12 cellular contexts compared by ENCODE assay signal in genomic region chr20:64212750-64213149, GRCh38. TPM values are rescaled to one million over a fixed set of nuclear protein-coding genes. Genes with fewer than 3 reads are reported as not detected.
DNase-seq lines count a peak whose midpoint lies in the region; ATAC-seq and TF ChIP-seq lines count a peak whose summit lies in the region.
"Had no signal": no experiment of that assay in that cellular context is flagged by ENCODE, and none has a peak within 500 bp of the region (broad histone marks: within the 10 kb centered on the region; RNA-seq: fewer than 3 reads in every experiment).

No MANE protein-coding gene starts in this region.

- no peak for TF ChIP-seq POLR2A in IMR-90 (IDR thresholded peaks at IDR 0.05; ENCODE audit: low read depth, low read length)

- H3K4ac ChIP-seq in IMR-90 (ENCODE audit: low read depth, low read length), result no peak overlapping the region

- no peak overlapping the region for H3K56ac ChIP-seq in IMR-90 (ENCODE audit: extremely low read depth, insufficient read depth, low read length)

- intact Hi-C loops in IMR-90 (cut with micrococcal nuclease), result no loop called here
- intact Hi-C loops in left lung (cut with DNase I), result no loop called here

- H4K5ac ChIP-seq in IMR-90 (ENCODE audit: low read depth, low read length), result no peak overlapping the region

- H3K14ac ChIP-seq in IMR-90 (replicated peaks; ENCODE audit: low read depth, low read length), result no peak overlapping the region

- TF ChIP-seq CTCF in IMR-90 (conservative IDR thresholded peaks at IDR 0.05; ENCODE audit: low read depth, low read length) (no peak), left lung (IDR thresholded peaks at IDR 0.05) (no peak)

- H3K18ac ChIP-seq in IMR-90 (ENCODE audit: low read depth, low read length), result peak overlapping the region; percentile 6; the same call in 1 of the 2 replicates

- no peaks in the 10 kb centered on the region for H3K79me1 ChIP-seq in IMR-90 (ENCODE audit: low read depth in 1 of 2, low read length in 2 of 2)

- no peak overlapping the region for H2BK120ac ChIP-seq in IMR-90 (ENCODE audit: low read depth, low read length)

- no peak overlapping the region for H2AK5ac ChIP-seq in IMR-90 (ENCODE audit: low read depth, low read length)

- no peak for TF ChIP-seq RAD21 in IMR-90 (IDR thresholded peaks at IDR 0.05; ENCODE audit: low read length)

- in situ Hi-C loops in IMR-90 (cut with MboI; ENCODE audit: low sequenced_read_pairs), result no loop called here

- peaks cover 9% of the 10 kb centered on the region; the same call in 1 of the 2 replicates for H3K4me1 ChIP-seq in IMR-90 (ENCODE audit: control insufficient read depth, insufficient read depth, low read length)
- H3K4me1 ChIP-seq in left lung, result peaks cover 3% of the 10 kb centered on the region in 2 donors
- H3K4me1 ChIP-seq in stomach smooth muscle (ENCODE audit: control insufficient read depth, insufficient read depth, low read length), result peaks cover 40% of the 10 kb centered on the region
- H3K4me1 ChIP-seq: Caco-2 had no signal

- peak; percentile 85 for ATAC-seq in IMR-90 (ENCODE audit: low read depth)
- peak; percentile 56 for ATAC-seq in left lung

- DNase-seq in IMR-90, result peak; percentile 63
- DNase-seq in cerebellum (ENCODE audit: low spot score), result peak; percentile 86
- no peak for DNase-seq in left lung
- DNase-seq in DMS153 treated with DMSO at 0.1 percent for 48 hours (lab: John Stamatoyannopoulos, UW; ENCODE audit: unreplicated experiment), result no peak
- DNase-seq in DMS53 (lab: John Stamatoyannopoulos, UW), result no peak
- no peak for DNase-seq in NCI-H510A (lab: John Stamatoyannopoulos, UW)
- DNase-seq in DMS53 treated with DMSO at 0.1 percent for 48 hours (lab: John Stamatoyannopoulos, UW; ENCODE audit: unreplicated experiment), result no peak
- DNase-seq: activated CD4-positive, alpha-beta T cell treated with anti-CD3 and anti-CD28 coated beads, Interleukin-2, amount 50 U/mL, for 1 hour; Caco-2 had no signal

- H2AFZ ChIP-seq in IMR-90 (replicated peaks; ENCODE audit: low read length, poor library complexity), result no peak overlapping the region
- H2AFZ ChIP-seq: parathyroid adenoma had no signal

- no peak overlapping the region for H4K8ac ChIP-seq in IMR-90 (ENCODE audit: low read depth in 2 of 2, low read length in 2 of 2)

- H3K27me3 ChIP-seq in IMR-90 (ENCODE audit: control insufficient read depth, insufficient read depth, low read length), result peaks cover 40% of the 10 kb centered on the region
- no peaks in the 10 kb centered on the region for H3K27me3 ChIP-seq in left lung
- no peaks in the 10 kb centered on the region for H3K27me3 ChIP-seq in stomach smooth muscle (ENCODE audit: control insufficient read depth in 1 of 2, insufficient read depth in 2 of 2, low read length in 2 of 2)

- H3K9me3 ChIP-seq in IMR-90 (ENCODE audit: control insufficient read depth, insufficient read depth, low read length), result no peaks in the 10 kb centered on the region
- no peaks in the 10 kb centered on the region for H3K9me3 ChIP-seq in left lung
- no peaks in the 10 kb centered on the region for H3K9me3 ChIP-seq in stomach smooth muscle (ENCODE audit: control insufficient read depth in 2 of 2, low read length in 2 of 2)
- H3K9me3 ChIP-seq: Caco-2 had no signal

- no peak overlapping the region for H2BK20ac ChIP-seq in IMR-90 (ENCODE audit: low read depth, low read length)

- no peak overlapping the region for H2BK5ac ChIP-seq in IMR-90 (ENCODE audit: low read depth, low read length, poor library complexity, severe bottlenecking)

- H3K9ac ChIP-seq in IMR-90 (ENCODE audit: low read depth, low read length) (no peak overlapping the region), stomach smooth muscle (ENCODE audit: low read length in 2 of 2) (peak overlapping the region in 1 of 2 donors; percentile 36)
- H3K9ac ChIP-seq: parathyroid adenoma had no signal

- H2AK9ac ChIP-seq in IMR-90 (replicated peaks; ENCODE audit: low read depth, low read length, poor library complexity), result no peak overlapping the region

- H3K36me3 ChIP-seq in IMR-90 (ENCODE audit: control insufficient read depth, insufficient read depth, low read length) (no peaks in the 10 kb centered on the region), left lung (no peaks in the 10 kb centered on the region), stomach smooth muscle (ENCODE audit: control insufficient read depth in 2 of 2, insufficient read depth in 2 of 2, low read length in 2 of 2) (no peaks in the 10 kb centered on the region)

- CTCF ChIA-PET in IMR-90 (lab: Yijun Ruan, JAX), result interaction anchor here (0.6 to 1.0 kb wide), 2 partner anchors 10 to 93 kb away, joined by 3 to 4 read pairs; no protein-coding TSS in a partner anchor

- WGBS in IMR-90 (ENCODE audit: extremely low coverage in 2 of 2, insufficient read length in 1 of 2), 2 experiments, result 25% methylated on average over 2 of the region's 8 CpGs; no CpG with 5 or more reads in 1 of the 2 experiments

- dilution Hi-C loops in IMR-90 (cut with HindIII; ENCODE audit: low sequenced_read_pairs, unreplicated experiment), result no loop called here

- no peaks in the 10 kb centered on the region for H4K20me1 ChIP-seq in IMR-90 (ENCODE audit: insufficient read depth, low read length)

- peak overlapping the region; percentile 10; the same call in 1 of the 2 replicates for H3K27ac ChIP-seq in IMR-90 (ENCODE audit: insufficient read depth, low read length)
- no peak overlapping the region for H3K27ac ChIP-seq in left lung
- peak overlapping the region; percentile 76 for H3K27ac ChIP-seq in stomach smooth muscle (ENCODE audit: low read length)
- H3K27ac ChIP-seq: parathyroid adenoma had no signal

- H3K4me2 ChIP-seq in IMR-90 (ENCODE audit: low read depth, low read length), result peak overlapping the region; percentile 0; the same call in 1 of the 2 replicates

- no peak overlapping the region for H4K91ac ChIP-seq in IMR-90 (ENCODE audit: insufficient read depth, low read depth, low read length)

- H3K9me1 ChIP-seq in IMR-90 (ENCODE audit: insufficient read depth, low read length), result peaks cover 4% of the 10 kb centered on the region; the same call in 1 of the 2 replicates

- H3K23ac ChIP-seq in IMR-90 (ENCODE audit: low read depth, low read length), result no peak overlapping the region

- H3K4me3 ChIP-seq in IMR-90 (ENCODE audit: insufficient read depth, low read depth, low read length) (no peak overlapping the region), left lung (no peak overlapping the region), stomach smooth muscle (ENCODE audit: low read length in 2 of 2) (no peak overlapping the region)

- BruUV-seq in IMR-90 (replicated peaks; lab: Mats Ljungman, UMichigan), result no TSS peak

- no peak overlapping the region for H2BK15ac ChIP-seq in IMR-90 (ENCODE audit: low read depth, low read length)

- POLR2A ChIA-PET in IMR-90 (lab: Charles Lee; ENCODE audit: unreplicated experiment), result no interaction called here

TF ChIP-seq in IMR-90, 13 proteins besides CTCF, POLR2A, EP300 and RAD21:
- TF ChIP-seq FOS (IDR thresholded peaks at IDR 0.05; ENCODE audit: low read depth, low read length) (no peak), CEBPB (IDR thresholded peaks at IDR 0.05; ENCODE audit: low read depth, low read length) (no peak), SMC3 (IDR thresholded peaks at IDR 0.05; ENCODE audit: low read depth, low read length) (no peak), MXI1 (IDR thresholded peaks at IDR 0.05; ENCODE audit: borderline replicate concordance, low read depth, low read length) (no peak), BHLHE40 (IDR thresholded peaks at IDR 0.05; ENCODE audit: low read depth, low read length) (no peak), NFE2L2 (IDR thresholded peaks at IDR 0.05; ENCODE audit: low read depth, low read length) (no peak), ELK1 (IDR thresholded peaks at IDR 0.05; ENCODE audit: borderline replicate concordance, low read depth, low read length) (no peak), RFX5 (IDR thresholded peaks at IDR 0.05; ENCODE audit: low read depth, low read length) (no peak), MAFK (IDR thresholded peaks at IDR 0.05; ENCODE audit: low read depth, low read length) (no peak), USF2 (IDR thresholded peaks at IDR 0.05; ENCODE audit: low read depth, low read length) (no peak), MAZ (IDR thresholded peaks at IDR 0.05; ENCODE audit: borderline replicate concordance, low read depth, low read length) (no peak), RCOR1 (IDR thresholded peaks at IDR 0.05; ENCODE audit: insufficient replicate concordance, low read length) (no peak), CHD1 (IDR thresholded peaks at IDR 0.05; ENCODE audit: low read depth, low read length) (no peak)

RNA-seq across cellular contexts. Expression of gene PCMTD2, which starts 42.8 kb away (rescaled TPM):
- total RNA-seq in IMR-90 (2012; rRNA removed) (28.3 and 30.3 TPM in 2 replicates), cerebellum (93.7 TPM), left lung (10 to 100 TPM; 31.6 to 32.6 TPM)
- polyA plus RNA-seq in IMR-90 (2012; rRNA removed), result 20.2 and 23.6 TPM in 2 replicates
- polyA plus RNA-seq in IMR-90 (2012; cell fraction: cytosol; rRNA removed), result 14.9 and 15.2 TPM in 2 replicates
- polyA plus RNA-seq in IMR-90 (2012; cell fraction: nucleus; rRNA removed; ENCODE audit: low replicate concordance), result 27.5 and 126 TPM in 2 replicates

RNA-seq across cellular contexts. Expression of gene MYT1, which starts 48.5 kb away (rescaled TPM):
- total RNA-seq in IMR-90 (2012; rRNA removed) (not detected in 2 replicates), cerebellum (17.2 TPM), left lung (not detected)
- polyA plus RNA-seq in IMR-90 (2012; rRNA removed), result not detected in 2 replicates
- not detected in 2 replicates for polyA plus RNA-seq in IMR-90 (2012; cell fraction: cytosol; rRNA removed)
- not detected in 2 replicates for polyA plus RNA-seq in IMR-90 (2012; cell fraction: nucleus; rRNA removed; ENCODE audit: low replicate concordance)
- polyA plus RNA-seq: IgD-negative memory B cell had no signal

Comparison
In these comparisons a context has a peak if more than half of its experiments do, and no peak if none do; other contexts are left out.
1. DNase-seq: peak in IMR-90 (single experiment) and cerebellum (single experiment); none in left lung (0 of 2), DMS153 treated with DMSO at 0.1 percent for 48 hours (single experiment), DMS53 (single experiment), NCI-H510A (single experiment) and DMS53 treated with DMSO at 0.1 percent for 48 hours (single experiment).
2. H3K27ac ChIP-seq: peak in IMR-90 (single experiment) and stomach smooth muscle (single experiment); none in left lung (0 of 2).
3. RNA of gene MYT1, which starts 48.5 kb away (total RNA-seq): 17.2 TPM in cerebellum (single experiment); not detected in left lung and not detected in IMR-90; every median in the first group is over 10 times any median in the second.